8 cellular contexts compared by ENCODE assay signal in the genomic region with DNA sequence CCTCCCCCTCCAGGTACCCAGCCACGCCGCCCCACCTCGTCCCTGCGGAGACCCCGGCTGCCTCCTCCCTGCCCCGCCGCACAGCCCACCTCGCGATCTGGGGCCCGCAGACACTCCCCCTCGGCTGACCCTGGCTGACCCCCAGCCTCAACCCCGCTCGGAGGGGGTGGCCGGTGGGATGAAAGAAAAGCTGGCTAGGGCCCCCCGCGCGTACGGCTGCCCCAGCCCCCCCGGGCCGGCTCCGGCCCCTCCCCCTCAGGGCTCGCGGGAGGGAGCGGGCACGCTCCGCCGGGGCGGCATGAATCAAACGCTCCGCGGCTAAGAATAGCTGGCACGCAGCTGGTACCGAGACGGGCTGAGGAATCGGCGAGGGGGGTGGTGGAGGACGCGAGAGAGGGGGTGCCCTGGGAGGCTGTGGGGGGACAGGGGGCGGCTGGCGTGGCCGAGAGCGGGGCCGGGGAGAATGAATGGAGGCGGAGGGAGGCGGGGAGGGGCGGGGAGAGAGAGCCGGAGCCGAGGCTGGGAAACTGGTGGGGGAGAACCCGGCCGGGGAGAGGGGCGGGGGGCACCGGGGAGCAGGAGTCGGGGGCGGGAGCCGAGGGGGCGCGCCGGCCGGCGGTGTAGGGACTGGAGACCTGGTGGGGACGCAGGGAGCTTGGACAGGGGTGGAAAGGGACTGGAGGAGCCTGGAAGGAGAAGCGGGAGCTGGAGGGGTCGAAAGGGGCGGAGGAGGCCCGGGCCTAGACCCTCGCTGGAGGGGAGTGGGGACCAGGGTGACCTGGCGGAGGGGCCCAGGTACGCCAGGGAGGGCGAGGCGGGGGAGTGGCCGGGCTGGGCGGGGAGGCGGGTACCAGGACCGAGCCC. TPM values are rescaled to one million over a fixed set of nuclear protein-coding genes. Genes with fewer than 3 reads are reported as not detected.
DNase-seq lines count a peak whose midpoint lies in the region; ATAC-seq and TF ChIP-seq lines count a peak whose summit lies in the region.

No MANE protein-coding gene starts in this region.

- ATAC-seq in GM18868 (IDR thresholded peaks at IDR 0.05; ENCODE audit: unreplicated experiment), result no peak

- H3K27ac ChIP-seq in SK-N-MC, result no peak overlapping the region
- H3K27ac ChIP-seq in sigmoid colon, result no peak overlapping the region

- intact Hi-C loops in sigmoid colon (cut with DNase I), result no loop called here

- 1 to 2% methylated on average over 74 of the region's 74 CpGs for WGBS in sigmoid colon, 2 donors

- TF ChIP-seq EP300 in sigmoid colon (IDR thresholded peaks at IDR 0.05), result no peak

- H3K9me3 ChIP-seq in SK-N-MC (ENCODE audit: low read depth, low read length) (no peaks in the 10 kb centered on the region), sigmoid colon (no peaks in the 10 kb centered on the region)

- peaks cover 7% of the 10 kb centered on the region; the same call in 1 of the 2 replicates for H3K36me3 ChIP-seq in SK-N-MC (ENCODE audit: insufficient read depth, low read length)
- H3K36me3 ChIP-seq in sigmoid colon, result no peaks in the 10 kb centered on the region

- peaks cover 21 to 83% (median 62%) of the 10 kb centered on the region in 3 donors for H3K27me3 ChIP-seq in sigmoid colon

- H3K9ac ChIP-seq in SK-N-MC (ENCODE audit: insufficient read length), result peak overlapping the region; percentile 60

- H3K4me1 ChIP-seq in sigmoid colon, result peaks cover 0 to 18% (median 17%) of the 10 kb centered on the region in 4 donors

- TF ChIP-seq CTCF in fibroblast of villous mesenchyme (IDR thresholded peaks at IDR 0.05; ENCODE audit: insufficient read depth, low read depth, low read length), result no peak
- no peak for TF ChIP-seq CTCF in sigmoid colon (IDR thresholded peaks at IDR 0.05)

- H3K4me3 ChIP-seq in SK-N-MC (peak overlapping the region; percentile 81), fibroblast of villous mesenchyme (ENCODE audit: low read depth, low read length) (peak overlapping the region; percentile 43), sigmoid colon (peak overlapping the region in 3 of 4 donors; percentile 25 to 43 (median 41))

- TF ChIP-seq POLR2A in sigmoid colon (IDR thresholded peaks at IDR 0.05), result no peak

- DNase-seq in GM03348 (ENCODE audit: low spot score) (peak; percentile 64), SK-N-MC (ENCODE audit: low read depth, low spot score) (no peak), fibroblast of villous mesenchyme (ENCODE audit: low read depth) (no peak), sigmoid colon (no peak), dermis blood vessel endothelial cell (no peak), LoVo (ENCODE audit: low spot score) (no peak), EL (no peak)

RNA-seq across cellular contexts. Expression of gene SHANK1, which starts 1.1 kb away (rescaled TPM):
- 7.4 and 7.8 TPM in 2 replicates for total RNA-seq in fibroblast of villous mesenchyme
- total RNA-seq in sigmoid colon, result 1 to 10 TPM in 2 of 4 donors, under 1 TPM in 2; under 0.01 to 1.2 (median 0.54) TPM
- polyA plus RNA-seq in sigmoid colon, result under 1 TPM in 1 of 3 donors, not detected in 2; 0.19 TPM
- total RNA-seq in dermis blood vessel endothelial cell, result 0.09 and 0.17 TPM in 2 replicates

RNA-seq across cellular contexts. Expression of gene CLEC11A, which starts 4.7 kb away (rescaled TPM):
- 18.6 and 25.4 TPM in 2 replicates for total RNA-seq in fibroblast of villous mesenchyme
- total RNA-seq in sigmoid colon, result 10 to 100 TPM in 3 of 4 donors, 1 to 10 TPM in 1; 9.5 to 20.2 (median 14.6) TPM
- polyA plus RNA-seq in sigmoid colon, result 1 to 10 TPM; 2.1 to 6.1 (median 3.6) TPM
- total RNA-seq in dermis blood vessel endothelial cell, result 0.17 and 0.84 TPM in 2 replicates

RNA-seq across cellular contexts. Expression of gene GPR32, which starts 51.8 kb away (rescaled TPM):
- total RNA-seq in fibroblast of villous mesenchyme (not detected in 2 replicates), sigmoid colon (not detected), dermis blood vessel endothelial cell (not detected in 2 replicates)
- not detected for polyA plus RNA-seq in sigmoid colon
